In genomic region chr5:16726538-16726946, GRCh38 we compare ENCODE assay signal across 11 cellular contexts.
DNase-seq lines count a peak whose midpoint lies in the region; TF ChIP-seq lines count a peak whose summit lies in the region.
"Had no signal": no experiment of that assay in that cellular context is flagged by ENCODE, and none has a peak within 500 bp of the region (broad histone marks: within the 10 kb centered on the region; RNA-seq: fewer than 3 reads in every experiment).

No MANE protein-coding gene starts in this region.

- intact Hi-C loops in Caco-2 (cut with micrococcal nuclease; ENCODE audit: unreplicated experiment): no loop called here
- intact Hi-C loops in ascending aorta (cut with DNase I): no loop called here

- POLR2A ChIA-PET in Caco-2 (lab: Charles Lee): no interaction called here

- no peaks in the 10 kb centered on the region for H3K9me3 ChIP-seq in SJCRH30 (replicated peaks)
- H3K9me3 ChIP-seq in Caco-2: no peaks in the 10 kb centered on the region
- H3K9me3 ChIP-seq in ascending aorta: no peaks in the 10 kb centered on the region

- peak overlapping the region; percentile 68 for H3K27ac ChIP-seq in SJCRH30
- no peak overlapping the region for H3K27ac ChIP-seq in ascending aorta

- BruUV-seq in Caco-2 (replicated peaks; lab: Mats Ljungman, UMichigan): no TSS peak

- no peak overlapping the region for H3K27ac Mint-ChIP-seq in Caco-2 (ENCODE audit: unreplicated experiment)
- H3K27ac Mint-ChIP-seq: dendritic cell treated with granulocyte-macrophage colony-stimulating factor and Interleukin-4, amounts not matched to agents 40 ng/mL and 50 ng/mL, for 4 days had no signal

- H3K4me1 ChIP-seq in SJCRH30 (peaks cover 25% of the 10 kb centered on the region), Caco-2 (peaks cover 13% of the 10 kb centered on the region), ascending aorta (no peaks in the 10 kb centered on the region)

- CTCF ChIA-PET in Caco-2 (lab: Charles Lee): no interaction called here

- H3K9me3 Mint-ChIP-seq in Caco-2 (ENCODE audit: unreplicated experiment): no peaks in the 10 kb centered on the region

- H3K27me3 Mint-ChIP-seq in Caco-2 (ENCODE audit: insufficient read depth, unreplicated experiment): no peaks in the 10 kb centered on the region
- H3K27me3 Mint-ChIP-seq: dendritic cell treated with granulocyte-macrophage colony-stimulating factor and Interleukin-4, amounts not matched to agents 40 ng/mL and 50 ng/mL, for 4 days had no signal

- H3K27me3 ChIP-seq in SJCRH30 (no peaks in the 10 kb centered on the region), Caco-2 (replicated peaks; ENCODE audit: control insufficient read depth, insufficient read depth, low read length) (no peaks in the 10 kb centered on the region; the same call in 1 of the 2 replicates), ascending aorta (no peaks in the 10 kb centered on the region)

- peaks cover 19% of the 10 kb centered on the region for H3K4me1 Mint-ChIP-seq in Caco-2 (ENCODE audit: low read depth, unreplicated experiment)

- no peak overlapping the region for H3K4me3 Mint-ChIP-seq in Caco-2 (ENCODE audit: unreplicated experiment)
- H3K4me3 Mint-ChIP-seq: dendritic cell treated with granulocyte-macrophage colony-stimulating factor and Interleukin-4, amounts not matched to agents 40 ng/mL and 50 ng/mL, for 4 days had no signal

- H3K4me3 ChIP-seq in SJCRH30: peak overlapping the region; percentile 32
- no peak overlapping the region for H3K4me3 ChIP-seq in fibroblast of the aortic adventitia (ENCODE audit: low read depth, low read length)
- no peak overlapping the region for H3K4me3 ChIP-seq in Caco-2 (ENCODE audit: low read depth, low read length)
- no peak overlapping the region for H3K4me3 ChIP-seq in ascending aorta

- no peak for TF ChIP-seq CTCF in fibroblast of the aortic adventitia (IDR thresholded peaks at IDR 0.05; ENCODE audit: insufficient read depth, low read length)
- no peak for TF ChIP-seq CTCF in Caco-2 (IDR thresholded peaks at IDR 0.05; ENCODE audit: insufficient read depth in 1 of 2, low read depth in 1 of 2, low read length in 1 of 2, severe bottlenecking in 1 of 2, unreplicated experiment in 1 of 2)
- no peak for TF ChIP-seq CTCF in ascending aorta (IDR thresholded peaks at IDR 0.05)

- DNase-seq in DMS79 treated with DMSO at 0.1 percent for 48 hours (lab: John Stamatoyannopoulos, UW) (peak; percentile 37), HCEC 1CT (peak; percentile 5), SJCRH30 (peak; percentile 49 to 74), fibroblast of the aortic adventitia (ENCODE audit: low read depth) (peak; percentile 53), Caco-2 (no peak), ascending aorta (ENCODE audit: low spot score in 2 of 2) (no peak), hippocampal formation (lab: John Stamatoyannopoulos, UW) (no peak)
- no peak for DNase-seq in stimulated activated CD4-positive, alpha-beta T cell treated with anti-CD3 and anti-CD28 coated beads, Interleukin-2, amount 100 ng/mL, for 48 hours
- DNase-seq: activated CD8-positive, alpha-beta memory T cell treated with anti-CD3 and anti-CD28 coated beads, Interleukin-2, amount 50 U/mL, for 48 hours; right cardiac atrium had no signal

- peaks cover 54% of the 10 kb centered on the region for H3K36me3 Mint-ChIP-seq in Caco-2 (ENCODE audit: insufficient read depth, unreplicated experiment)

- H3K36me3 ChIP-seq in SJCRH30 (no peaks in the 10 kb centered on the region), Caco-2 (ENCODE audit: control insufficient read depth, insufficient read depth, low read length) (peaks cover 3% of the 10 kb centered on the region), ascending aorta (no peaks in the 10 kb centered on the region)

Comparison
In these comparisons a context has a peak if more than half of its experiments do, and no peak if none do; other contexts are left out.
1. DNase-seq: peak in DMS79 treated with DMSO at 0.1 percent for 48 hours (single experiment), HCEC 1CT (single experiment), SJCRH30 (2 of 2) and fibroblast of the aortic adventitia (single experiment); none in Caco-2 (0 of 2), ascending aorta (0 of 2), hippocampal formation (0 of 2) and stimulated activated CD4-positive, alpha-beta T cell treated with anti-CD3 and anti-CD28 coated beads, Interleukin-2, amount 100 ng/mL, for 48 hours (0 of 2).